ENCODE assay signal across 23 cellular contexts in the genomic region with DNA sequence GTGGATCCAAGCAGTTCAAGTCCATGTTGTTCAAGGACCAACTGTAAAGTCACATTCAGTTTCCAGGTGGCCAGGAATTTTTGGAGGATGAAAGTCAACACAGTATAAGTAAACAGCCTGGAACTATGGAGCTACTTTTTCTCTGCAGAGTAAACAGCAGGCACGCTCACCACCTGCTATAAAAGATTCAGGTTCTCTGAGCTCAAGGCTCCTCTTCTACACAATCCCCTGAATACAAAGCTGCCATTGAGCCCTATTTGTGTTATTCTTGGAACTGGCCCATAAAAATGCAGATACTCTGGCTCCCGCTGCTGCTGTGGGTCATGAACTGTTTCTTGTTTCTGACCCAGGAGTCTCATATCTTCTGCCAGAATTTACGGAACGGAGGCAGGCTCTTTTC. TPM values are rescaled to one million over a fixed set of nuclear protein-coding genes. Genes with fewer than 3 reads are reported as not detected.
DNase-seq lines count a peak whose midpoint lies in the region; TF ChIP-seq lines count a peak whose summit lies in the region.
"Had no signal": no experiment of that assay in that cellular context is flagged by ENCODE, and none has a peak within 500 bp of the region (broad histone marks: within the 10 kb centered on the region; RNA-seq: fewer than 3 reads in every experiment).

No MANE protein-coding gene starts in this region.

- no peak overlapping the region for H3K4me3 ChIP-seq in BLaER1 treated with 17β-estradiol and CSF1 and Interleukin-3, amounts not matched to agents 10 nM and 100 nM
- H3K4me3 ChIP-seq in liver (ENCODE audit: low read depth in 1 of 3, low read length in 3 of 3) (no peak overlapping the region), GM23248 (no peak overlapping the region)
- H3K4me3 ChIP-seq: esophagus squamous epithelium, sigmoid colon, upper lobe of left lung had no signal

- H3K36me3 ChIP-seq in BLaER1 treated with 17β-estradiol and CSF1 and Interleukin-3, amounts not matched to agents 10 nM and 100 nM, result no peaks in the 10 kb centered on the region
- H3K36me3 ChIP-seq in liver (ENCODE audit: control insufficient read depth in 4 of 4, insufficient read depth in 3 of 4, low read depth in 1 of 4, low read length in 3 of 4) (no peaks in the 10 kb centered on the region), GM23248 (ENCODE audit: low read depth) (no peaks in the 10 kb centered on the region)
- H3K36me3 ChIP-seq: esophagus squamous epithelium, sigmoid colon, upper lobe of left lung had no signal

- no peaks in the 10 kb centered on the region for H3K36me3 Mint-ChIP-seq in Calu3 (ENCODE audit: insufficient read depth, unreplicated experiment)
- H3K36me3 Mint-ChIP-seq: CD4-positive, CD25-positive, alpha-beta regulatory T cell; stimulated activated naive B cell treated with anti-CD40 and anti-IgM and Interleukin-4, amounts not matched to agents 10 μg/mL and 1 μg/mL and 100 μg/mL, for 72 hours had no signal

- H3K4me1 ChIP-seq in BLaER1 treated with 17β-estradiol and CSF1 and Interleukin-3, amounts not matched to agents 10 nM and 100 nM, result peaks cover 34 to 73% (median 60%) of the 10 kb centered on the region in 10 experiments
- H3K4me1 ChIP-seq in liver (ENCODE audit: control insufficient read depth in 4 of 4, insufficient read depth in 4 of 4, low read length in 3 of 4) (no peaks in the 10 kb centered on the region), GM23248 (ENCODE audit: insufficient read depth) (peaks cover 16% of the 10 kb centered on the region)

- BruUV-seq in Calu3 (replicated peaks; lab: Mats Ljungman, UMichigan), result no TSS peak

- H3K27me3 ChIP-seq in BLaER1 treated with 17β-estradiol and CSF1 and Interleukin-3, amounts not matched to agents 10 nM and 100 nM, result no peaks in the 10 kb centered on the region
- H3K27me3 ChIP-seq in liver (ENCODE audit: control insufficient read depth in 4 of 4, insufficient read depth in 4 of 4, low read length in 3 of 4), result no peaks in the 10 kb centered on the region
- no peaks in the 10 kb centered on the region for H3K27me3 ChIP-seq in GM23248 (replicated peaks; ENCODE audit: insufficient read depth)
- H3K27me3 ChIP-seq: upper lobe of left lung had no signal

- no peak for DNase-seq in Calu3
- DNase-seq in NCI-H345 (lab: John Stamatoyannopoulos, UW), result peak; percentile 48
- no peak for DNase-seq in D341Med (ENCODE audit: low spot score)
- no peak for DNase-seq in 8988T
- DNase-seq in GM23248, result no peak
- DNase-seq: activated CD4-positive, alpha-beta T cell treated with anti-CD3 and anti-CD28 coated beads for 48 hours; activated gamma-delta T cell; activated T-cell treated with anti-CD3 and anti-CD28 coated beads, Interleukin-2, amount 50 U/mL, for 24 hours; CD4-positive, CD25-positive, alpha-beta regulatory T cell; cerebellar nuclear complex; DMS 273 treated with DMSO at 0.1 percent for 48 hours; esophagus squamous epithelium; foreskin melanocyte; IMR-90; NCI-H1048; sigmoid colon; stimulated activated CD4-positive, alpha-beta T cell treated with anti-CD3 and anti-CD28 coated beads, Interleukin-4, amount 100 ng/mL, for 24 hours; stimulated activated naive B cell treated with anti-CD40 and anti-IgM and Interleukin-4, amounts not matched to agents 10 μg/mL and 1 μg/mL and 100 μg/mL, for 72 hours; upper lobe of left lung had no signal

- no peak overlapping the region for H3K27ac ChIP-seq in BLaER1 treated with 17β-estradiol and CSF1 and Interleukin-3, amounts not matched to agents 10 nM and 100 nM
- no peak overlapping the region for H3K27ac ChIP-seq in liver (ENCODE audit: low read depth in 1 of 2, low read length in 2 of 2)
- no peak overlapping the region for H3K27ac ChIP-seq in GM23248
- H3K27ac ChIP-seq: esophagus squamous epithelium, sigmoid colon, upper lobe of left lung, VCaP had no signal

- peak overlapping the region; percentile 12 for H3K27ac Mint-ChIP-seq in Calu3 (ENCODE audit: unreplicated experiment)
- H3K27ac Mint-ChIP-seq: activated T-cell treated with anti-CD3 and anti-CD28 coated beads, Interleukin-2, amount 50 U/mL, for 24 hours; CD4-positive, CD25-positive, alpha-beta regulatory T cell; progenitor cell of endocrine pancreas; stimulated activated naive B cell treated with anti-CD40 and anti-IgM and Interleukin-4, amounts not matched to agents 10 μg/mL and 1 μg/mL and 100 μg/mL, for 72 hours had no signal

- H3F3A ChIP-seq in GM23248 (ENCODE audit: insufficient read depth), result peaks cover 25% of the 10 kb centered on the region

- peak overlapping the region in 6 of 11 experiments; percentile 70 to 87 (median 78); a peak in 10 of 22 replicates for H3K4me2 ChIP-seq in BLaER1 treated with 17β-estradiol and CSF1 and Interleukin-3, amounts not matched to agents 10 nM and 100 nM
- no peak overlapping the region for H3K4me2 ChIP-seq in GM23248 (ENCODE audit: unreplicated experiment)

- peaks cover 13% of the 10 kb centered on the region for H3K4me1 Mint-ChIP-seq in Calu3 (ENCODE audit: low read depth, unreplicated experiment)
- H3K4me1 Mint-ChIP-seq: CD4-positive, CD25-positive, alpha-beta regulatory T cell; stimulated activated naive B cell treated with anti-CD40 and anti-IgM and Interleukin-4, amounts not matched to agents 10 μg/mL and 1 μg/mL and 100 μg/mL, for 72 hours had no signal

- in situ Hi-C loops in GM23248 (cut with MboI), result no loop called here

- no peak overlapping the region for H3K4me3 Mint-ChIP-seq in Calu3 (ENCODE audit: low read depth, unreplicated experiment)
- H3K4me3 Mint-ChIP-seq: activated T-cell treated with anti-CD3 and anti-CD28 coated beads, Interleukin-2, amount 50 U/mL, for 24 hours; CD4-positive, CD25-positive, alpha-beta regulatory T cell; stimulated activated naive B cell treated with anti-CD40 and anti-IgM and Interleukin-4, amounts not matched to agents 10 μg/mL and 1 μg/mL and 100 μg/mL, for 72 hours had no signal

- no peaks in the 10 kb centered on the region; a peak in 1 of 22 replicates for H4K20me1 ChIP-seq in BLaER1 treated with 17β-estradiol and CSF1 and Interleukin-3, amounts not matched to agents 10 nM and 100 nM
- H4K20me1 ChIP-seq in GM23248 (ENCODE audit: insufficient read depth), result no peaks in the 10 kb centered on the region

- no peaks in the 10 kb centered on the region for H3K9me2 ChIP-seq in GM23248 (ENCODE audit: insufficient read depth)

- peaks cover 84% of the 10 kb centered on the region for H3K27me3 Mint-ChIP-seq in Calu3 (ENCODE audit: unreplicated experiment)
- H3K27me3 Mint-ChIP-seq: activated T-cell treated with anti-CD3 and anti-CD28 coated beads, Interleukin-2, amount 50 U/mL, for 24 hours; progenitor cell of endocrine pancreas had no signal

- H3K79me2 ChIP-seq in GM23248 (ENCODE audit: insufficient read depth), result no peaks in the 10 kb centered on the region

- intact Hi-C loops in Calu3 (cut with micrococcal nuclease; ENCODE audit: unreplicated experiment), result no loop called here

- H3K9me3 Mint-ChIP-seq in Calu3 (ENCODE audit: low read depth, unreplicated experiment), result no peaks in the 10 kb centered on the region
- H3K9me3 Mint-ChIP-seq: activated T-cell treated with anti-CD3 and anti-CD28 coated beads, Interleukin-2, amount 50 U/mL, for 24 hours; CD4-positive, CD25-positive, alpha-beta regulatory T cell; stimulated activated naive B cell treated with anti-CD40 and anti-IgM and Interleukin-4, amounts not matched to agents 10 μg/mL and 1 μg/mL and 100 μg/mL, for 72 hours had no signal

- WGBS in liver, result 63% methylated on average over 4 of the region's 4 CpGs
- 82 to 85% methylated on average over 4 of the region's 4 CpGs for WGBS in GM23248 (ENCODE audit: low coverage in 1 of 2, low lambda C conversion rate in 2 of 2, missing lambda C conversion rate in 2 of 2), 2 experiments

- no peak for TF ChIP-seq RAD21 in liver (IDR thresholded peaks at IDR 0.05)

- CTCF ChIA-PET in Calu3 (lab: Charles Lee), result interaction anchor here (1.0 kb wide), 1 partner anchor 10 kb away, joined by 3 read pairs; no protein-coding TSS in a partner anchor

- H3K9me3 ChIP-seq in BLaER1 treated with 17β-estradiol and CSF1 and Interleukin-3, amounts not matched to agents 10 nM and 100 nM (replicated peaks in 1 of 11), result no peaks in the 10 kb centered on the region
- H3K9me3 ChIP-seq in liver (ENCODE audit: control insufficient read depth in 4 of 4, low read length in 3 of 4) (peaks cover 0 to 4% (median 0%) of the 10 kb centered on the region in 4 donors), GM23248 (ENCODE audit: low read depth) (no peaks in the 10 kb centered on the region)
- H3K9me3 ChIP-seq: esophagus squamous epithelium, sigmoid colon, upper lobe of left lung had no signal

- TF ChIP-seq CTCF in Calu3 (IDR thresholded peaks at IDR 0.05; ENCODE audit: unreplicated experiment), result no peak
- no peak for TF ChIP-seq CTCF in liver (IDR thresholded peaks at IDR 0.05; ENCODE audit: low read depth, low read length, missing input control)

- H3K9ac ChIP-seq in BLaER1 treated with 17β-estradiol and CSF1 and Interleukin-3, amounts not matched to agents 10 nM and 100 nM, result no peak overlapping the region
- H3K9ac ChIP-seq in liver (ENCODE audit: low read depth in 1 of 2, low read length in 2 of 2) (no peak overlapping the region), GM23248 (no peak overlapping the region)

- no peak overlapping the region for H2AFZ ChIP-seq in GM23248

TF ChIP-seq in liver, 16 proteins besides CTCF, POLR2A, EP300 and RAD21:
- peak; percentile 39 for TF ChIP-seq NR2F2 (IDR thresholded peaks at IDR 0.05)
- TF ChIP-seq, protein P1, sequence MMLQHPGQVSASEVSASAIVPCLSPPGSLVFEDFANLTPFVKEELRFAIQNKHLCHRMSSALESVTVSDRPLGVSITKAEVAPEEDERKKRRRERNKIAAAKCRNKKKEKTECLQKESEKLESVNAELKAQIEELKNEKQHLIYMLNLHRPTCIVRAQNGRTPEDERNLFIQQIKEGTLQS (IDR thresholded peaks at IDR 0.05), result no peak

RNA-seq across cellular contexts. Expression of a gene that starts 56.9 kb away (rescaled TPM):
- total RNA-seq in Calu3 (2022) (12.5 and 14.1 TPM in 2 replicates), liver (10 to 100 TPM; 20.5 to 49.1 TPM)
- polyA plus RNA-seq in liver (10 to 100 TPM; 11.5 to 18.1 TPM), GM23248 (2016; fragmentation: Nextera tagmentation; extraction: Ambion mirVana) (18.2 and 18.9 TPM in 2 replicates)
- total RNA-seq in GM23248 (2014; rRNA removed; shearing (Covaris generic)), result 20.0 and 24.0 TPM in 2 replicates
